1 cellular context compared by ENCODE assay signal in the genomic region with DNA sequence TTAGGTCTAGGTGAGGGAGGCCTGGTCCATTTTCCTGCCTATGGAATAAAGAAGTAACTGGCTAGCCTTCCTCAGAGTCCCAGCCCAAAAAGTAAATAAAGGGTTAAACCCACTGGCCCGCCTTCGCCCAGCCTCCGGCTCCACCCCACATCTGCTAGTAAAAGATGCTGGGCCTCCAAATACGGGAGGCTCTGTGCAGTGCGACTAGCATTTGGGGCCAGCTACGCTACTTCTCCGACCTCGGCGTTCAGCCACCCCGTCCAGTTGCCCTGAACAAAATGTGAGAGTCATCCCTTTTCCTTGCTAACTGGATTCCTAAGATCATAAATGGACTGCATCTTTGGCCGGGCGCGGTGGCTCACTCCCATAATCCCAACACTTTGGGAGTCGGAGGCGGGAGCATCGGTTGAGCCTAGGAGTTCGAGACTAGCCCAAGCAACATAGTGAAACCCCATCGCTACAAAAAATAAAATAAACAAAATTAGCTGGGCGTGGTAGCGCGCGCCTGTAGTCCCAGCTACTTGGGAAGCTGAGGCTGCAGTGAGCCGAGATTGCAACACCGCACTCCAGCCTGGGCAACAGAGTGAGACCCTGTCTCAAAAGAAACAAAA.
TF ChIP-seq lines count a peak whose summit lies in the region.

No MANE protein-coding gene starts in this region.

TF ChIP-seq in HEK293, 187 proteins besides CTCF, POLR2A, EP300 and RAD21 (continued from another document and continues in another):
- TF ChIP-seq GFI1B (tag by site-specific recombination; IDR thresholded peaks at IDR 0.05), result no peak
- TF ChIP-seq ZNF776 (tag by site-specific recombination; IDR thresholded peaks at IDR 0.05; ENCODE audit: borderline replicate concordance), result no peak
- TF ChIP-seq TCF7L2 (IDR thresholded peaks at IDR 0.05; ENCODE audit: borderline replicate concordance, low read depth, low read length), result no peak
- TF ChIP-seq ZNF335 (tag by site-specific recombination; conservative IDR thresholded peaks at IDR 0.05), result peak; percentile 55
- TF ChIP-seq MEIS1 (CRISPR knock-in tag; IDR thresholded peaks at IDR 0.05; ENCODE audit: borderline replicate concordance), result no peak
- no peak for TF ChIP-seq ZNF585B (tag by site-specific recombination; IDR thresholded peaks at IDR 0.05)
- no peak for TF ChIP-seq ZBTB48 (tag by site-specific recombination; IDR thresholded peaks at IDR 0.05)
- TF ChIP-seq ZNF473 (tag by site-specific recombination; IDR thresholded peaks at IDR 0.05), result no peak
- no peak for TF ChIP-seq ZNF223 (tag by site-specific recombination; IDR thresholded peaks at IDR 0.05)
- TF ChIP-seq KLF7 (tag by site-specific recombination; IDR thresholded peaks at IDR 0.05; ENCODE audit: borderline replicate concordance), result no peak
- TF ChIP-seq ZNF768 (tag by site-specific recombination; IDR thresholded peaks at IDR 0.05), result no peak; the same call in 1 of the 2 replicates
- TF ChIP-seq ZNF302 (tag by site-specific recombination; IDR thresholded peaks at IDR 0.05; ENCODE audit: low read depth), result no peak
- TF ChIP-seq ZNF623 (tag by site-specific recombination; IDR thresholded peaks at IDR 0.05), result no peak; the same call in 1 of the 2 replicates
- TF ChIP-seq, protein P1, sequence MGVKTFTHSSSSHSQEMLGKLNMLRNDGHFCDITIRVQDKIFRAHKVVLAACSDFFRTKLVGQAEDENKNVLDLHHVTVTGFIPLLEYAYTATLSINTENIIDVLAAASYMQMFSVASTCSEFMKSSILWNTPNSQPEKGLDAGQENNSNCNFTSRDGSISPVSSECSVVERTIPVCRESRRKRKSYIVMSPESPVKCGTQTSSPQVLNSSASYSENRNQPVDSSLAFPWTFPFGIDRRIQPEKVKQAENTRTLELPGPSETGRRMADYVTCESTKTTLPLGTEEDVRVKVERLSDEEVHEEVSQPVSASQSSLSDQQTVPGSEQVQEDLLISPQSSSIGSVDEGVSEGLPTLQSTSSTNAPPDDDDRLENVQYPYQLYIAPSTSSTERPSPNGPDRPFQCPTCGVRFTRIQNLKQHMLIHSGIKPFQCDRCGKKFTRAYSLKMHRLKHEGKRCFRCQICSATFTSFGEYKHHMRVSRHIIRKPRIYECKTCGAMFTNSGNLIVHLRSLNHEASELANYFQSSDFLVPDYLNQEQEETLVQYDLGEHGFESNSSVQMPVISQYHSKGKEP (tag by site-specific recombination; IDR thresholded peaks at IDR 0.05), result peak; percentile 22; the same call in 1 of the 2 replicates
- TF ChIP-seq RBAK (tag by site-specific recombination; IDR thresholded peaks at IDR 0.05), result no peak
- TF ChIP-seq ZBTB20 (tag by site-specific recombination; IDR thresholded peaks at IDR 0.05), result peak; percentile 86; the same call in 1 of the 2 replicates
- TF ChIP-seq, protein P2, sequence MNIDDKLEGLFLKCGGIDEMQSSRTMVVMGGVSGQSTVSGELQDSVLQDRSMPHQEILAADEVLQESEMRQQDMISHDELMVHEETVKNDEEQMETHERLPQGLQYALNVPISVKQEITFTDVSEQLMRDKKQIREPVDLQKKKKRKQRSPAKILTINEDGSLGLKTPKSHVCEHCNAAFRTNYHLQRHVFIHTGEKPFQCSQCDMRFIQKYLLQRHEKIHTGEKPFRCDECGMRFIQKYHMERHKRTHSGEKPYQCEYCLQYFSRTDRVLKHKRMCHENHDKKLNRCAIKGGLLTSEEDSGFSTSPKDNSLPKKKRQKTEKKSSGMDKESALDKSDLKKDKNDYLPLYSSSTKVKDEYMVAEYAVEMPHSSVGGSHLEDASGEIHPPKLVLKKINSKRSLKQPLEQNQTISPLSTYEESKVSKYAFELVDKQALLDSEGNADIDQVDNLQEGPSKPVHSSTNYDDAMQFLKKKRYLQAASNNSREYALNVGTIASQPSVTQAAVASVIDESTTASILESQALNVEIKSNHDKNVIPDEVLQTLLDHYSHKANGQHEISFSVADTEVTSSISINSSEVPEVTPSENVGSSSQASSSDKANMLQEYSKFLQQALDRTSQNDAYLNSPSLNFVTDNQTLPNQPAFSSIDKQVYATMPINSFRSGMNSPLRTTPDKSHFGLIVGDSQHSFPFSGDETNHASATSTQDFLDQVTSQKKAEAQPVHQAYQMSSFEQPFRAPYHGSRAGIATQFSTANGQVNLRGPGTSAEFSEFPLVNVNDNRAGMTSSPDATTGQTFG (tag by site-specific recombination; IDR thresholded peaks at IDR 0.05; ENCODE audit: borderline replicate concordance), result no peak
- 0 out of 2 replicates have a peak, but pooled peaks have one; percentile 17 for TF ChIP-seq KLF9 (tag by site-specific recombination; IDR thresholded peaks at IDR 0.05; ENCODE audit: low read depth)
- TF ChIP-seq YY1 (tag by site-specific recombination; IDR thresholded peaks at IDR 0.05), result no peak
- TF ChIP-seq ZNF626 (tag by site-specific recombination; IDR thresholded peaks at IDR 0.05), result no peak
- TF ChIP-seq, protein P3, sequence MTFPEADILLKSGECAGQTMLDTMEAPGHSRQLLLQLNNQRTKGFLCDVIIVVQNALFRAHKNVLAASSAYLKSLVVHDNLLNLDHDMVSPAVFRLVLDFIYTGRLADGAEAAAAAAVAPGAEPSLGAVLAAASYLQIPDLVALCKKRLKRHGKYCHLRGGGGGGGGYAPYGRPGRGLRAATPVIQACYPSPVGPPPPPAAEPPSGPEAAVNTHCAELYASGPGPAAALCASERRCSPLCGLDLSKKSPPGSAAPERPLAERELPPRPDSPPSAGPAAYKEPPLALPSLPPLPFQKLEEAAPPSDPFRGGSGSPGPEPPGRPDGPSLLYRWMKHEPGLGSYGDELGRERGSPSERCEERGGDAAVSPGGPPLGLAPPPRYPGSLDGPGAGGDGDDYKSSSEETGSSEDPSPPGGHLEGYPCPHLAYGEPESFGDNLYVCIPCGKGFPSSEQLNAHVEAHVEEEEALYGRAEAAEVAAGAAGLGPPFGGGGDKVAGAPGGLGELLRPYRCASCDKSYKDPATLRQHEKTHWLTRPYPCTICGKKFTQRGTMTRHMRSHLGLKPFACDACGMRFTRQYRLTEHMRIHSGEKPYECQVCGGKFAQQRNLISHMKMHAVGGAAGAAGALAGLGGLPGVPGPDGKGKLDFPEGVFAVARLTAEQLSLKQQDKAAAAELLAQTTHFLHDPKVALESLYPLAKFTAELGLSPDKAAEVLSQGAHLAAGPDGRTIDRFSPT (tag by site-specific recombination; IDR thresholded peaks at IDR 0.05), result peak; percentile 42; the same call in 1 of the 2 replicates
- TF ChIP-seq ZNF548 (tag by site-specific recombination; IDR thresholded peaks at IDR 0.05), result no peak
- no peak for TF ChIP-seq ZNF510 (tag by site-specific recombination; IDR thresholded peaks at IDR 0.05; ENCODE audit: insufficient replicate concordance)
- TF ChIP-seq, protein P4, sequence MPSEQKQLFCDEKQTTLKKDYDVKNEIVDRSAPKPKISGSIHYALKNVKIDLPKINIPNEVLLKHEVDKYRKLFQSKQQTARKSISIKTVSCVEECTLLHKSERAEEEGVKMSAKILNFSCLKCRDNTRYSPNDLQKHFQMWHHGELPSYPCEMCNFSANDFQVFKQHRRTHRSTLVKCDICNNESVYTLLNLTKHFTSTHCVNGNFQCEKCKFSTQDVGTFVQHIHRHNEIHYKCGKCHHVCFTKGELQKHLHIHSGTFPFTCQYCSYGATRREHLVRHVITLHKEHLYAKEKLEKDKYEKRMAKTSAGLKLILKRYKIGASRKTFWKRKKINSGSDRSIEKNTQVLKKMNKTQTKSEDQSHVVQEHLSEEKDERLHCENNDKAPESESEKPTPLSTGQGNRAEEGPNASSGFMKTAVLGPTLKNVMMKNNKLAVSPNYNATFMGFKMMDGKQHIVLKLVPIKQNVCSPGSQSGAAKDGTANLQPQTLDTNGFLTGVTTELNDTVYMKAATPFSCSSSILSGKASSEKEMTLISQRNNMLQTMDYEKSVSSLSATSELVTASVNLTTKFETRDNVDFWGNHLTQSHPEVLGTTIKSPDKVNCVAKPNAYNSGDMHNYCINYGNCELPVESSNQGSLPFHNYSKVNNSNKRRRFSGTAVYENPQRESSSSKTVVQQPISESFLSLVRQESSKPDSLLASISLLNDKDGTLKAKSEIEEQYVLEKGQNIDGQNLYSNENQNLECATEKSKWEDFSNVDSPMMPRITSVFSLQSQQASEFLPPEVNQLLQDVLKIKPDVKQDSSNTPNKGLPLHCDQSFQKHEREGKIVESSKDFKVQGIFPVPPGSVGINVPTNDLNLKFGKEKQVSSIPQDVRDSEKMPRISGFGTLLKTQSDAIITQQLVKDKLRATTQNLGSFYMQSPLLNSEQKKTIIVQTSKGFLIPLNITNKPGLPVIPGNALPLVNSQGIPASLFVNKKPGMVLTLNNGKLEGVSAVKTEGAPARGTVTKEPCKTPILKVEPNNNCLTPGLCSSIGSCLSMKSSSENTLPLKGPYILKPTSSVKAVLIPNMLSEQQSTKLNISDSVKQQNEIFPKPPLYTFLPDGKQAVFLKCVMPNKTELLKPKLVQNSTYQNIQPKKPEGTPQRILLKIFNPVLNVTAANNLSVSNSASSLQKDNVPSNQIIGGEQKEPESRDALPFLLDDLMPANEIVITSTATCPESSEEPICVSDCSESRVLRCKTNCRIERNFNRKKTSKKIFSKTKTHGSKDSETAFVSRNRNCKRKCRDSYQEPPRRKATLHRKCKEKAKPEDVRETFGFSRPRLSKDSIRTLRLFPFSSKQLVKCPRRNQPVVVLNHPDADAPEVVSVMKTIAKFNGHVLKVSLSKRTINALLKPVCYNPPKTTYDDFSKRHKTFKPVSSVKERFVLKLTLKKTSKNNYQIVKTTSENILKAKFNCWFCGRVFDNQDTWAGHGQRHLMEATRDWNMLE (tag by site-specific recombination; conservative IDR thresholded peaks at IDR 0.05; ENCODE audit: low read depth), result no peak
- TF ChIP-seq KLF8 (tag by site-specific recombination; IDR thresholded peaks at IDR 0.05), result peak; percentile 39; the same call in 1 of the 2 replicates
- no peak for TF ChIP-seq ZNF555 (tag by site-specific recombination; conservative IDR thresholded peaks at IDR 0.05)
- 0 out of 2 replicates have a peak, but pooled peaks have one; percentile 10 for TF ChIP-seq EGR2 (tag by site-specific recombination; IDR thresholded peaks at IDR 0.05; ENCODE audit: low read depth)
- TF ChIP-seq ZNF48 (tag by site-specific recombination; IDR thresholded peaks at IDR 0.05), result no peak
- TF ChIP-seq, protein P5, sequence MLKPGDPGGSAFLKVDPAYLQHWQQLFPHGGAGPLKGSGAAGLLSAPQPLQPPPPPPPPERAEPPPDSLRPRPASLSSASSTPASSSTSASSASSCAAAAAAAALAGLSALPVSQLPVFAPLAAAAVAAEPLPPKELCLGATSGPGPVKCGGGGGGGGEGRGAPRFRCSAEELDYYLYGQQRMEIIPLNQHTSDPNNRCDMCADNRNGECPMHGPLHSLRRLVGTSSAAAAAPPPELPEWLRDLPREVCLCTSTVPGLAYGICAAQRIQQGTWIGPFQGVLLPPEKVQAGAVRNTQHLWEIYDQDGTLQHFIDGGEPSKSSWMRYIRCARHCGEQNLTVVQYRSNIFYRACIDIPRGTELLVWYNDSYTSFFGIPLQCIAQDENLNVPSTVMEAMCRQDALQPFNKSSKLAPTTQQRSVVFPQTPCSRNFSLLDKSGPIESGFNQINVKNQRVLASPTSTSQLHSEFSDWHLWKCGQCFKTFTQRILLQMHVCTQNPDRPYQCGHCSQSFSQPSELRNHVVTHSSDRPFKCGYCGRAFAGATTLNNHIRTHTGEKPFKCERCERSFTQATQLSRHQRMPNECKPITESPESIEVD (tag by site-specific recombination; IDR thresholded peaks at IDR 0.05), result no peak
- TF ChIP-seq, protein P6, sequence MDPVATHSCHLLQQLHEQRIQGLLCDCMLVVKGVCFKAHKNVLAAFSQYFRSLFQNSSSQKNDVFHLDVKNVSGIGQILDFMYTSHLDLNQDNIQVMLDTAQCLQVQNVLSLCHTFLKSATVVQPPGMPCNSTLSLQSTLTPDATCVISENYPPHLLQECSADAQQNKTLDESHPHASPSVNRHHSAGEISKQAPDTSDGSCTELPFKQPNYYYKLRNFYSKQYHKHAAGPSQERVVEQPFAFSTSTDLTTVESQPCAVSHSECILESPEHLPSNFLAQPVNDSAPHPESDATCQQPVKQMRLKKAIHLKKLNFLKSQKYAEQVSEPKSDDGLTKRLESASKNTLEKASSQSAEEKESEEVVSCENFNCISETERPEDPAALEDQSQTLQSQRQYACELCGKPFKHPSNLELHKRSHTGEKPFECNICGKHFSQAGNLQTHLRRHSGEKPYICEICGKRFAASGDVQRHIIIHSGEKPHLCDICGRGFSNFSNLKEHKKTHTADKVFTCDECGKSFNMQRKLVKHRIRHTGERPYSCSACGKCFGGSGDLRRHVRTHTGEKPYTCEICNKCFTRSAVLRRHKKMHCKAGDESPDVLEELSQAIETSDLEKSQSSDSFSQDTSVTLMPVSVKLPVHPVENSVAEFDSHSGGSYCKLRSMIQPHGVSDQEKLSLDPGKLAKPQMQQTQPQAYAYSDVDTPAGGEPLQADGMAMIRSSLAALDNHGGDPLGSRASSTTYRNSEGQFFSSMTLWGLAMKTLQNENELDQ (tag by site-specific recombination; IDR thresholded peaks at IDR 0.05; ENCODE audit: low read depth), result no peak
- TF ChIP-seq, protein P7, sequence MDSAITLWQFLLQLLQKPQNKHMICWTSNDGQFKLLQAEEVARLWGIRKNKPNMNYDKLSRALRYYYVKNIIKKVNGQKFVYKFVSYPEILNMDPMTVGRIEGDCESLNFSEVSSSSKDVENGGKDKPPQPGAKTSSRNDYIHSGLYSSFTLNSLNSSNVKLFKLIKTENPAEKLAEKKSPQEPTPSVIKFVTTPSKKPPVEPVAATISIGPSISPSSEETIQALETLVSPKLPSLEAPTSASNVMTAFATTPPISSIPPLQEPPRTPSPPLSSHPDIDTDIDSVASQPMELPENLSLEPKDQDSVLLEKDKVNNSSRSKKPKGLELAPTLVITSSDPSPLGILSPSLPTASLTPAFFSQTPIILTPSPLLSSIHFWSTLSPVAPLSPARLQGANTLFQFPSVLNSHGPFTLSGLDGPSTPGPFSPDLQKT (IDR thresholded peaks at IDR 0.05; ENCODE audit: borderline replicate concordance, low read depth, low read length), result no peak
- TF ChIP-seq ZBTB7A (tag by site-specific recombination; IDR thresholded peaks at IDR 0.05; ENCODE audit: low read depth), result no peak
- TF ChIP-seq, protein P8, sequence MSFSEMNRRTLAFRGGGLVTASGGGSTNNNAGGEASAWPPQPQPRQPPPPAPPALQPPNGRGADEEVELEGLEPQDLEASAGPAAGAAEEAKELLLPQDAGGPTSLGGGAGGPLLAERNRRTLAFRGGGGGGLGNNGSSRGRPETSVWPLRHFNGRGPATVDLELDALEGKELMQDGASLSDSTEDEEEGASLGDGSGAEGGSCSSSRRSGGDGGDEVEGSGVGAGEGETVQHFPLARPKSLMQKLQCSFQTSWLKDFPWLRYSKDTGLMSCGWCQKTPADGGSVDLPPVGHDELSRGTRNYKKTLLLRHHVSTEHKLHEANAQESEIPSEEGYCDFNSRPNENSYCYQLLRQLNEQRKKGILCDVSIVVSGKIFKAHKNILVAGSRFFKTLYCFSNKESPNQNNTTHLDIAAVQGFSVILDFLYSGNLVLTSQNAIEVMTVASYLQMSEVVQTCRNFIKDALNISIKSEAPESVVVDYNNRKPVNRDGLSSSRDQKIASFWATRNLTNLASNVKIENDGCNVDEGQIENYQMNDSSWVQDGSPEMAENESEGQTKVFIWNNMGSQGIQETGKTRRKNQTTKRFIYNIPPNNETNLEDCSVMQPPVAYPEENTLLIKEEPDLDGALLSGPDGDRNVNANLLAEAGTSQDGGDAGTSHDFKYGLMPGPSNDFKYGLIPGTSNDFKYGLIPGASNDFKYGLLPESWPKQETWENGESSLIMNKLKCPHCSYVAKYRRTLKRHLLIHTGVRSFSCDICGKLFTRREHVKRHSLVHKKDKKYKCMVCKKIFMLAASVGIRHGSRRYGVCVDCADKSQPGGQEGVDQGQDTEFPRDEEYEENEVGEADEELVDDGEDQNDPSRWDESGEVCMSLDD (tag by site-specific recombination; IDR thresholded peaks at IDR 0.05), result no peak
- no peak for TF ChIP-seq ZNF114 (tag by site-specific recombination; IDR thresholded peaks at IDR 0.05)
- TF ChIP-seq ZNF133 (tag by site-specific recombination; IDR thresholded peaks at IDR 0.05), result no peak
- peak; percentile 62 for TF ChIP-seq SP2 (tag by site-specific recombination; IDR thresholded peaks at IDR 0.05)
- TF ChIP-seq ZNF366 (tag by site-specific recombination; conservative IDR thresholded peaks at IDR 0.05), result no peak
- no peak for TF ChIP-seq ZNF701 (tag by site-specific recombination; IDR thresholded peaks at IDR 0.05)
